In the genomic region with DNA sequence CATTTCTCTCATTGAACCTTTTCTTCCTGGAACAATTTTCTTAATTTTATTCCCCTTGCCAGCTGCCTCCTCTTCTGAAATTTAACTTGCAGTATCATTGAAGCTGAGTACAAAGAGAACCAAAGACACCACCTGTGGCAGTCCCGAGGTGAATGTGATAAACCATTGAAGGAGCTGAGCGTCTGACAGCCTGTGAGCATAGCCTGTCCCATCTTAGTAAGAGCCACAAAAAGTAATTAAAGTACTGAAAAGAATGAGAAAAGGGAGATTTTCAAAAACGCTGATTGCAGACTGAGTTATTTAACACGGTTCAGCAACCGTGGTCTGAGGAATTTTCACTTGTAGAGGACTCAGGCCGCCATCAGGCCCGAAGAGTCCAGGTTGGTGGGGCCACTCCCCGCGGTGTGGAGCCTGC, we compare ENCODE assay signal across 10 cellular contexts. TPM values are rescaled to one million over a fixed set of nuclear protein-coding genes. Genes with fewer than 3 reads are reported as not detected.
A peak's percentile ranks its signal among the peaks of the same experiment; 100 is the strongest.
DNase-seq lines count a peak whose midpoint lies in the region; ATAC-seq and TF ChIP-seq lines count a peak whose summit lies in the region.
"Had no signal": no experiment of that assay in that cellular context is flagged by ENCODE, and none has a peak within 500 bp of the region (broad histone marks: within the 10 kb centered on the region; RNA-seq: fewer than 3 reads in every experiment).

No MANE protein-coding gene starts in this region.

- H3K27me3 ChIP-seq in subcutaneous abdominal adipose tissue (ENCODE audit: control insufficient read depth in 5 of 5, insufficient read depth in 4 of 5, low read length in 5 of 5): peaks cover 0 to 3% (median 0%) of the 10 kb centered on the region in 5 donors

- H3K9me3 Mint-ChIP-seq in activated T-cell treated with anti-CD3 and anti-CD28 coated beads, Interleukin-2, amount 50 U/mL, for 24 hours: no peaks in the 10 kb centered on the region
- H3K9me3 Mint-ChIP-seq in activated CD8-positive, alpha-beta T cell treated with anti-CD3 and anti-CD28 coated beads for 36 hours: peaks cover 2% of the 10 kb centered on the region
- no peaks in the 10 kb centered on the region for H3K9me3 Mint-ChIP-seq in immature natural killer cell

- H3K36me3 Mint-ChIP-seq in activated T-cell treated with anti-CD3 and anti-CD28 coated beads, Interleukin-2, amount 50 U/mL, for 24 hours (ENCODE audit: low read depth): peaks cover 3% of the 10 kb centered on the region
- H3K36me3 Mint-ChIP-seq in activated CD8-positive, alpha-beta T cell treated with anti-CD3 and anti-CD28 coated beads for 36 hours (ENCODE audit: low read depth): no peaks in the 10 kb centered on the region
- no peaks in the 10 kb centered on the region for H3K36me3 Mint-ChIP-seq in immature natural killer cell

- no peak overlapping the region for H3K27ac ChIP-seq in subcutaneous abdominal adipose tissue (ENCODE audit: low read depth, low read length)

- peak overlapping the region; percentile 64 to 92 (median 81) for H3K4me3 ChIP-seq in subcutaneous abdominal adipose tissue (ENCODE audit: low read depth in 1 of 5, low read length in 5 of 5)

- peaks cover 0 to 3% (median 0%) of the 10 kb centered on the region in 5 donors for H3K36me3 ChIP-seq in subcutaneous abdominal adipose tissue (ENCODE audit: control insufficient read depth in 5 of 5, insufficient read depth in 5 of 5, low read length in 5 of 5)

- H3K9ac ChIP-seq in subcutaneous abdominal adipose tissue (ENCODE audit: low read length in 5 of 5): peak overlapping the region in 2 of 5 donors; percentile 64 to 71

- H3K27me3 Mint-ChIP-seq in activated T-cell treated with anti-CD3 and anti-CD28 coated beads, Interleukin-2, amount 50 U/mL, for 24 hours: no peaks in the 10 kb centered on the region
- H3K27me3 Mint-ChIP-seq in activated CD8-positive, alpha-beta T cell treated with anti-CD3 and anti-CD28 coated beads for 36 hours: no peaks in the 10 kb centered on the region
- peaks cover 4 to 9% (median 8%) of the 10 kb centered on the region in 3 donors for H3K27me3 Mint-ChIP-seq in immature natural killer cell (ENCODE audit: low read depth in 3 of 3)

- H3K4me1 Mint-ChIP-seq in activated T-cell treated with anti-CD3 and anti-CD28 coated beads, Interleukin-2, amount 50 U/mL, for 24 hours (ENCODE audit: low read depth): peaks cover 36% of the 10 kb centered on the region
- H3K4me1 Mint-ChIP-seq in activated CD8-positive, alpha-beta T cell treated with anti-CD3 and anti-CD28 coated beads for 36 hours (ENCODE audit: low read depth): peaks cover 32% of the 10 kb centered on the region
- H3K4me1 Mint-ChIP-seq in immature natural killer cell: peaks cover 24 to 25% of the 10 kb centered on the region in 2 donors

- peaks cover 4 to 15% (median 15%) of the 10 kb centered on the region in 5 donors for H3K4me1 ChIP-seq in subcutaneous abdominal adipose tissue (ENCODE audit: control insufficient read depth in 5 of 5, insufficient read depth in 5 of 5, low read length in 5 of 5)

- H3K27ac Mint-ChIP-seq in activated T-cell treated with anti-CD3 and anti-CD28 coated beads, Interleukin-2, amount 50 U/mL, for 24 hours: peak overlapping the region; percentile 95
- H3K27ac Mint-ChIP-seq in activated CD8-positive, alpha-beta T cell treated with anti-CD3 and anti-CD28 coated beads for 36 hours: peak overlapping the region; percentile 95
- H3K27ac Mint-ChIP-seq in immature natural killer cell: peak overlapping the region; percentile 90 to 98 (median 97)

- no peak for DNase-seq in activated T-cell treated with anti-CD3 and anti-CD28 coated beads, Interleukin-2, amount 50 U/mL, for 24 hours
- DNase-seq in activated T-cell treated with anti-CD3 and anti-CD28 coated beads, Interleukin-2, amount 50 U/mL, for 48 hours: no peak
- no peak for DNase-seq in activated CD8-positive, alpha-beta T cell treated with anti-CD3 and anti-CD28 coated beads for 36 hours
- DNase-seq in immature natural killer cell (no peak), pons (ENCODE audit: low spot score) (no peak), GF-D8 (lab: John Stamatoyannopoulos, UW) (no peak)
- DNase-seq: midbrain, NCI-H446 treated with DMSO at 0.1 percent for 48 hours had no signal

- ATAC-seq in activated CD8-positive, alpha-beta T cell treated with anti-CD3 and anti-CD28 coated beads for 36 hours: no peak
- ATAC-seq in HG03196 (IDR thresholded peaks at IDR 0.05; ENCODE audit: unreplicated experiment): no peak

- no peak for TF ChIP-seq CTCF in activated CD8-positive, alpha-beta T cell treated with anti-CD3 and anti-CD28 coated beads for 36 hours (IDR thresholded peaks at IDR 0.05)

- peak overlapping the region; percentile 86 for H3K4me3 Mint-ChIP-seq in activated T-cell treated with anti-CD3 and anti-CD28 coated beads, Interleukin-2, amount 50 U/mL, for 24 hours
- H3K4me3 Mint-ChIP-seq in activated CD8-positive, alpha-beta T cell treated with anti-CD3 and anti-CD28 coated beads for 36 hours: peak overlapping the region; percentile 89
- H3K4me3 Mint-ChIP-seq in immature natural killer cell: peak overlapping the region; percentile 89 to 97 (median 94)

- no peaks in the 10 kb centered on the region for H3K9me3 ChIP-seq in subcutaneous abdominal adipose tissue (ENCODE audit: control insufficient read depth in 5 of 5, low read length in 5 of 5)

- CTCF ChIA-PET in activated CD8-positive, alpha-beta T cell treated with anti-CD3 and anti-CD28 coated beads for 36 hours (lab: Charles Lee): interaction anchor here (1.0 to 2.6 kb wide), 5 partner anchors 11 to 148 kb away, joined by 3 to 23 read pairs (median 6); no protein-coding TSS in a partner anchor

- intact Hi-C loops in activated CD8-positive, alpha-beta T cell treated with anti-CD3 and anti-CD28 coated beads for 36 hours (cut with micrococcal nuclease): no loop called here

- POLR2A ChIA-PET in activated CD8-positive, alpha-beta T cell treated with anti-CD3 and anti-CD28 coated beads for 36 hours (lab: Charles Lee): interaction anchor here (0.9 to 1.8 kb wide), 5 partner anchors 14 to 112 kb away, joined by 3 to 9 read pairs (median 5); a partner anchor contains a TSS

RNA-seq across cellular contexts. Expression of a gene that starts 27.2 kb away (rescaled TPM):
- not detected for total RNA-seq in activated CD8-positive, alpha-beta T cell treated with anti-CD3 and anti-CD28 coated beads for 36 hours
- not detected for polyA plus RNA-seq in immature natural killer cell

RNA-seq across cellular contexts. Expression of a gene that starts 40.0 kb away (rescaled TPM):
- 1 to 10 TPM; 8.4 to 8.6 TPM for total RNA-seq in activated CD8-positive, alpha-beta T cell treated with anti-CD3 and anti-CD28 coated beads for 36 hours
- 10 to 100 TPM; 23.6 to 60.6 (median 56.7) TPM for polyA plus RNA-seq in immature natural killer cell

RNA-seq across cellular contexts. Expression of a gene that starts 55.7 kb away (rescaled TPM):
- 10 to 100 TPM; 77.9 to 80.3 TPM for total RNA-seq in activated CD8-positive, alpha-beta T cell treated with anti-CD3 and anti-CD28 coated beads for 36 hours
- 10 to 100 TPM; 20.3 to 38.5 (median 27.2) TPM for polyA plus RNA-seq in immature natural killer cell

RNA-seq across cellular contexts. Expression of a gene that starts 55.9 kb away (rescaled TPM):
- 10 to 100 TPM; 30.7 to 30.9 TPM for total RNA-seq in activated CD8-positive, alpha-beta T cell treated with anti-CD3 and anti-CD28 coated beads for 36 hours
- 100 to 1,000 TPM in 2 of 3 donors, 10 to 100 TPM in 1; 91.6 to 166 (median 133) TPM for polyA plus RNA-seq in immature natural killer cell
